Comparison of ENCODE assay signal across 22 cellular contexts in the genomic region with DNA sequence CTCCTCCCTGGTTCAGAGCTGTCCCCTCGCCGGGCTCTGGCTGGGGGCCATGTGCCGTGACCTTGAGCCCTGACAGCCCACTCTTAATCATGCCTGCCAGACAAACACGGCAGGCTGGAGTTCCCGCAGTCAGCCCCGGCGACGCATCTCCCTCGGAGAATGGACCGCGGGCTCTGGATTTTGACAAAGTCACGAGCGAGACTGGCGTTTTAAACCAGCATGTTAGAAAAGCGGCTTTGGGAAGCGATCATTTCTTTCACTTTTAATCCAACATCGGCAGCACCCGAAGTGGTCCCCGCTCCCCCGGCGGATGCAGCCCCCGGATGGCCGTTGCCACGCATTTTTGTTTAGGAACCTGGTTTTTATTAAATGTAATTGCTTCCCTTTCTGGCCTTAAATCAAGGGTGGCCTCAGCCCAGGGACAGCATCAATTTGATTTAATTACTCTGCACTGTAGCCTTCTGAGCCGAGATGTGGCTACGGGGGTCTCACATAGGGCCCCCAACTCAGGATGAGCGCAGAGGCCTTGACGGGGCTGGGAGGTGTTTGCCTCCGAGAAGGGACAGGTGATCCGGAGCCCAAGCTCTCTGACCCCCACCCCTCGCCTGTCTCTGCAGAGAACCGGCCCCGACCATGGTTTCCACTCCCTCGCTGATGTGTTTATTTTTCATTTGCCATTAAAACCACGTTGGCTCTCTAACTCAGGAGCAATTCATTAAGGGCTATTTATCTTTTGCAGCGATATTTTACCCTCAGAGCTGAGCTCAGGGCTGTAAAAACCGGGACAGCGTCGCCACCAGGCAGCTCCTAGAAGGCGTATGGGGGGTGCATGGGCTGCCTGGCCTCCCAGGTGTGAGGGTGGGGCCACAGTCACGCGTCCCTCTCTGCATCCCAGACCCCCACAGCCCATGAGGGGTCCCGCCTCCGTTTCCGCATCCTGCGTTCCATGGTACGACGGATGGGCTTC.
DNase-seq lines count a peak whose midpoint lies in the region; ATAC-seq, FAIRE-seq and TF ChIP-seq lines count a peak whose summit lies in the region.
"Had no signal": no experiment of that assay in that cellular context is flagged by ENCODE, and none has a peak within 500 bp of the region (broad histone marks: within the 10 kb centered on the region; RNA-seq: fewer than 3 reads in every experiment).

No MANE protein-coding gene starts in this region.

- intact Hi-C loops in breast epithelium (cut with DNase I; ENCODE audit: low total_unique reads): no loop called here
- intact Hi-C loops in MCF 10A (cut with micrococcal nuclease): no loop called here
- intact Hi-C loops in lower lobe of right lung (cut with DNase I): no loop called here
- intact Hi-C loops in stomach (cut with DNase I; ENCODE audit: low total_unique reads): no loop called here

- H3K4me1 Mint-ChIP-seq in MCF 10A (ENCODE audit: insufficient read depth, unreplicated experiment) (no peaks in the 10 kb centered on the region), astrocyte (ENCODE audit: low read depth, unreplicated experiment) (no peaks in the 10 kb centered on the region)
- H3K4me1 Mint-ChIP-seq: activated T-helper 17 cell treated with anti-CD3 and anti-CD28 coated beads, Interleukin-2, amount 50 U/mL, for 72 hours; IgD-negative memory B cell; WTC11 had no signal

- H3K27me3 Mint-ChIP-seq in MCF 10A (ENCODE audit: insufficient read depth, unreplicated experiment) (no peaks in the 10 kb centered on the region), astrocyte (ENCODE audit: low read depth, unreplicated experiment) (peaks cover 51% of the 10 kb centered on the region)
- H3K27me3 Mint-ChIP-seq: activated T-helper 17 cell treated with anti-CD3 and anti-CD28 coated beads, Interleukin-2, amount 50 U/mL, for 72 hours had no signal

- H3K4me1 ChIP-seq in breast epithelium: no peaks in the 10 kb centered on the region
- H3K4me1 ChIP-seq in astrocyte (ENCODE audit: insufficient read depth, low read length): peaks cover 7% of the 10 kb centered on the region
- no peaks in the 10 kb centered on the region for H3K4me1 ChIP-seq in lower lobe of right lung
- H3K4me1 ChIP-seq in stomach: peaks cover 29 to 65% (median 43%) of the 10 kb centered on the region in 4 donors

- H3K9me3 Mint-ChIP-seq in MCF 10A (ENCODE audit: unreplicated experiment): no peaks in the 10 kb centered on the region
- H3K9me3 Mint-ChIP-seq in astrocyte (ENCODE audit: unreplicated experiment): no peaks in the 10 kb centered on the region
- H3K9me3 Mint-ChIP-seq: activated naive CD4-positive, alpha-beta T cell treated with anti-CD3 and anti-CD28 coated beads, Interleukin-2, amount 50 U/mL, for 72 hours; activated T-helper 17 cell treated with anti-CD3 and anti-CD28 coated beads, Interleukin-2, amount 50 U/mL, for 72 hours; WTC11 had no signal

- TF ChIP-seq EP300 in stomach (IDR thresholded peaks at IDR 0.05): no peak

- 39 to 52% (median 50%) methylated on average over 48 of the region's 48 CpGs for WGBS in stomach, 5 donors

- H3K9ac ChIP-seq in astrocyte (ENCODE audit: low read length): peak overlapping the region; percentile 6
- H3K9ac ChIP-seq: BLaER1 treated with 17β-estradiol and CSF1 and Interleukin-3, amounts not matched to agents 10 nM and 100 nM had no signal

- H3K4me3 Mint-ChIP-seq in MCF 10A (ENCODE audit: unreplicated experiment) (no peak overlapping the region), astrocyte (ENCODE audit: unreplicated experiment) (no peak overlapping the region)
- H3K4me3 Mint-ChIP-seq: activated T-helper 17 cell treated with anti-CD3 and anti-CD28 coated beads, Interleukin-2, amount 50 U/mL, for 72 hours; IgD-negative memory B cell; WTC11 had no signal

- H3K36me3 ChIP-seq in breast epithelium: no peaks in the 10 kb centered on the region
- no peaks in the 10 kb centered on the region for H3K36me3 ChIP-seq in astrocyte (ENCODE audit: insufficient read depth, low read length)
- H3K36me3 ChIP-seq in lower lobe of right lung: no peaks in the 10 kb centered on the region
- no peaks in the 10 kb centered on the region for H3K36me3 ChIP-seq in stomach
- H3K36me3 ChIP-seq: BLaER1 treated with 17β-estradiol and CSF1 and Interleukin-3, amounts not matched to agents 10 nM and 100 nM; neutrophil had no signal

- H3K27ac ChIP-seq in breast epithelium (no peak overlapping the region), astrocyte (ENCODE audit: low read depth, low read length) (no peak overlapping the region), lower lobe of right lung (no peak overlapping the region), stomach (peak overlapping the region in 4 of 5 donors; percentile 9 to 41 (median 26))
- H3K27ac ChIP-seq: BLaER1 treated with 17β-estradiol and CSF1 and Interleukin-3, amounts not matched to agents 10 nM and 100 nM; neutrophil had no signal

- no TSS peak for BruUV-seq in MCF 10A (replicated peaks; lab: Mats Ljungman, UMichigan)

- TF ChIP-seq CTCF in breast epithelium (IDR thresholded peaks at IDR 0.05) (no peak), MCF 10A (IDR thresholded peaks at IDR 0.05; ENCODE audit: unreplicated experiment) (no peak), astrocyte (IDR thresholded peaks at IDR 0.05; ENCODE audit: insufficient read depth, low read depth, low read length) (no peak), lower lobe of right lung (IDR thresholded peaks at IDR 0.05) (no peak), stomach (IDR thresholded peaks at IDR 0.05) (no peak)

- DNase-seq in breast epithelium (ENCODE audit: low spot score in 2 of 2) (no peak), MCF 10A (ENCODE audit: unreplicated experiment) (no peak), astrocyte (ENCODE audit: low read depth) (no peak), lower lobe of right lung (no peak), stomach (no peak), hypothalamus (lab: John Stamatoyannopoulos, UW) (no peak), cortex of kidney (lab: John Stamatoyannopoulos, UW) (no peak)
- DNase-seq: activated CD8-positive, alpha-beta memory T cell treated with anti-CD3 and anti-CD28 coated beads, Interleukin-2, amount 50 U/mL, for 4 hours; H7; left colon; NCI-H2081 treated with DMSO at 0.1 percent for 48 hours; NCI-H446; NK-92 treated with Interleukin-12 subunit alpha and Interleukin-12 subunit beta, amount 100 ng/mL, for 24 hours had no signal

- H4K20me1 ChIP-seq in astrocyte (ENCODE audit: insufficient read depth, low read length): peaks cover 35% of the 10 kb centered on the region

- ATAC-seq in lower lobe of right lung (no peak), HG03439 (IDR thresholded peaks at IDR 0.05; ENCODE audit: unreplicated experiment) (no peak)
- ATAC-seq: activated naive CD4-positive, alpha-beta T cell treated with anti-CD3 and anti-CD28 coated beads, Interleukin-2, amount 50 U/mL, for 72 hours; activated T-helper 17 cell treated with anti-CD3 and anti-CD28 coated beads, Interleukin-2, amount 50 U/mL, for 72 hours; left colon; WTC11 had no signal

- POLR2A ChIA-PET in MCF 10A (lab: Yijun Ruan, JAX): no interaction called here

- no peak for TF ChIP-seq POLR2A in breast epithelium (IDR thresholded peaks at IDR 0.05)
- TF ChIP-seq POLR2A in stomach (IDR thresholded peaks at IDR 0.05): no peak

- H3K4me3 ChIP-seq in breast epithelium: peak overlapping the region in 2 of 3 donors; percentile 14 to 21
- no peak overlapping the region for H3K4me3 ChIP-seq in astrocyte (ENCODE audit: insufficient read depth, low read depth, low read length)
- H3K4me3 ChIP-seq in lower lobe of right lung: peak overlapping the region; percentile 11
- peak overlapping the region; percentile 11 to 32 (median 18) for H3K4me3 ChIP-seq in stomach
- H3K4me3 ChIP-seq: BLaER1 treated with 17β-estradiol and CSF1 and Interleukin-3, amounts not matched to agents 10 nM and 100 nM had no signal

- CTCF ChIA-PET in MCF 10A (lab: Yijun Ruan, JAX): no interaction called here

- H3K79me2 ChIP-seq in astrocyte (ENCODE audit: insufficient read depth, low read length): no peaks in the 10 kb centered on the region

- FAIRE-seq in astrocyte (lab: Jason Lieb, UNC): no peak
- FAIRE-seq: A204.1, colon had no signal

- H3K27ac Mint-ChIP-seq in MCF 10A (ENCODE audit: low read depth, unreplicated experiment) (no peak overlapping the region), astrocyte (ENCODE audit: unreplicated experiment) (no peak overlapping the region)
- H3K27ac Mint-ChIP-seq: activated naive CD4-positive, alpha-beta T cell treated with anti-CD3 and anti-CD28 coated beads, Interleukin-2, amount 50 U/mL, for 72 hours; activated T-helper 17 cell treated with anti-CD3 and anti-CD28 coated beads, Interleukin-2, amount 50 U/mL, for 72 hours; IgD-negative memory B cell; WTC11 had no signal

- peaks cover 0 to 92% of the 10 kb centered on the region in 2 donors for H3K27me3 ChIP-seq in breast epithelium
- peaks cover 9% of the 10 kb centered on the region for H3K27me3 ChIP-seq in astrocyte (ENCODE audit: insufficient read depth, low read length)
- H3K27me3 ChIP-seq in lower lobe of right lung (ENCODE audit: low read depth): peaks cover 29% of the 10 kb centered on the region
- H3K27me3 ChIP-seq in stomach: peaks cover 0 to 80% (median 1%) of the 10 kb centered on the region in 3 donors

- no peak overlapping the region for H2AFZ ChIP-seq in astrocyte (ENCODE audit: low read depth, low read length)

- H3K4me2 ChIP-seq in astrocyte (ENCODE audit: low read length): peak overlapping the region; percentile 62

- H3K36me3 Mint-ChIP-seq in MCF 10A (ENCODE audit: insufficient read depth, unreplicated experiment) (no peaks in the 10 kb centered on the region), astrocyte (ENCODE audit: low read depth, unreplicated experiment) (no peaks in the 10 kb centered on the region)
- H3K36me3 Mint-ChIP-seq: activated naive CD4-positive, alpha-beta T cell treated with anti-CD3 and anti-CD28 coated beads, Interleukin-2, amount 50 U/mL, for 72 hours; IgD-negative memory B cell; WTC11 had no signal

- H3K9me3 ChIP-seq in breast epithelium (no peaks in the 10 kb centered on the region), astrocyte (ENCODE audit: insufficient read depth, low read depth, low read length) (no peaks in the 10 kb centered on the region), lower lobe of right lung (no peaks in the 10 kb centered on the region), stomach (no peaks in the 10 kb centered on the region)
- H3K9me3 ChIP-seq: BLaER1 treated with 17β-estradiol and CSF1 and Interleukin-3, amounts not matched to agents 10 nM and 100 nM; neutrophil had no signal

Comparison
In these comparisons a context has a peak if more than half of its experiments do, and no peak if none do; other contexts are left out.
1. H3K27ac ChIP-seq: peak in stomach (4 of 5); none in breast epithelium (0 of 2), astrocyte (single experiment) and lower lobe of right lung (single experiment).